7 cellular contexts compared by ENCODE assay signal in the genomic region with DNA sequence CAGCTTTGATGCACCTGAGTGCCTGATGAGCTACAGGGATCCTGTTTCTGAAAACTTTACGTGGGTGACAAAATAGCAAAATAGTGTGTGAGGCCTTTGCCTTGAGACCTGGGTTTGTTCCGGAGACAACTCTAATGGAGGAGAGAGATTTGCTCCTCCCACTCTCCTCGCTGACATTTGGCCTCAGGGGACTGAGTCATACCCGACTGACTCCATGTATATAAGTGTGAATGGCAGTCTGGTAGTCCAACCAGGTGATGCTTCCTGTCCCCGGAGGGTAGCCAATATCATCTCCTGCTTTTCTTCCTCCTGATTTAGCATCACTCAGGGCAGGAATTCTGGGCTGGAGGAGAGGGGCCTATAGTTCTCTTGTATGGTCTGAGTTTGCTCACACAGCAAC.
DNase-seq lines count a peak whose midpoint lies in the region; ATAC-seq, FAIRE-seq and TF ChIP-seq lines count a peak whose summit lies in the region.
"Not testable (repeated sequence)": the region's sequence is repeated elsewhere in the genome, so short reads cannot be mapped to it uniquely, and the experiment has no call there.

No MANE protein-coding gene starts in this region.

- not testable (repeated sequence) for TF ChIP-seq EP300 in A549 (IDR thresholded peaks at IDR 0.05)

- TF ChIP-seq POLR2A in A549 (IDR thresholded peaks at IDR 0.05; ENCODE audit: low read length) = not testable (repeated sequence)

- not testable (repeated sequence) for H3K4me3 ChIP-seq in A549

- not testable (repeated sequence) for H3K27me3 Mint-ChIP-seq in activated T-helper 17 cell treated with anti-CD3 and anti-CD28 coated beads, Interleukin-2, amount 50 U/mL, for 72 hours; naive B cell

- not testable (repeated sequence) for H3K4me1 Mint-ChIP-seq in activated T-helper 17 cell treated with anti-CD3 and anti-CD28 coated beads, Interleukin-2, amount 50 U/mL, for 72 hours; naive B cell

- not testable (repeated sequence) for DNase-seq in A549 (ENCODE audit: low read depth in 1 of 2, low spot score in 1 of 2); naive B cell

- not testable (repeated sequence) for H3K4me2 ChIP-seq in A549

- CTCF ChIA-PET in A549 (lab: Yijun Ruan, JAX) = not testable (repeated sequence)

- H3K4me1 ChIP-seq in A549 = not testable (repeated sequence)

- not testable (repeated sequence) for TF ChIP-seq RAD21 in A549 (conservative IDR thresholded peaks at IDR 0.05 in 1 of 2, IDR thresholded peaks at IDR 0.05 in 1 of 2)

- not testable (repeated sequence) for FAIRE-seq in A549 (lab: Jason Lieb, UNC)

- WGBS in A549 (ENCODE audit: missing lambda C conversion rate) = 33% methylated on average over 1 of the region's 5 CpGs

- not testable (repeated sequence) for H3K4me3 Mint-ChIP-seq in activated T-helper 17 cell treated with anti-CD3 and anti-CD28 coated beads, Interleukin-2, amount 50 U/mL, for 72 hours; naive B cell

- not testable (repeated sequence) for H3K9me3 Mint-ChIP-seq in activated T-helper 17 cell treated with anti-CD3 and anti-CD28 coated beads, Interleukin-2, amount 50 U/mL, for 72 hours; naive B cell

- not testable (repeated sequence) for H3K36me3 Mint-ChIP-seq in activated T-helper 17 cell treated with anti-CD3 and anti-CD28 coated beads, Interleukin-2, amount 50 U/mL, for 72 hours (ENCODE audit: low read depth); naive B cell

- not testable (repeated sequence) for H3K27ac ChIP-seq in A549

- not testable (repeated sequence) for TF ChIP-seq CTCF in A549 (IDR thresholded peaks at IDR 0.05)

- H3K27ac Mint-ChIP-seq in activated T-helper 17 cell treated with anti-CD3 and anti-CD28 coated beads, Interleukin-2, amount 50 U/mL, for 72 hours; naive B cell: not testable (repeated sequence)

- POLR2A ChIA-PET in A549 (lab: Yijun Ruan, JAX) = not testable (repeated sequence)

- not testable (repeated sequence) for H3K9me3 ChIP-seq in A549

- ATAC-seq in A549 (peak; percentile 58 to 72; a peak in 4 of 6 replicates), GM19463 (IDR thresholded peaks at IDR 0.05; ENCODE audit: unreplicated experiment) (peak; percentile 56), HG03342 (IDR thresholded peaks at IDR 0.05; ENCODE audit: unreplicated experiment) (peak; percentile 48), SK-N-SH treated with all-trans-retinoic acid at 6 μM for 48 hours (peak; percentile 37; the same call in 1 of the 3 replicates), esophagus mucosa (peak; percentile 76), naive B cell (ENCODE audit: low read depth in 2 of 2) (peak; percentile 40 to 61)
- peak; percentile 74 for ATAC-seq in activated T-helper 17 cell treated with anti-CD3 and anti-CD28 coated beads, Interleukin-2, amount 50 U/mL, for 72 hours (replicated peaks)
